ENCODE assay signal across 36 cellular contexts in genomic region chr4:186243331-186243730, GRCh38. TPM values are rescaled to one million over a fixed set of nuclear protein-coding genes. Genes with fewer than 3 reads are reported as not detected.
"Had no signal": no experiment of that assay in that cellular context is flagged by ENCODE, and none has a peak within 500 bp of the region (broad histone marks: within the 10 kb centered on the region; RNA-seq: fewer than 3 reads in every experiment).

No MANE protein-coding gene starts in this region.

- H3K27ac ChIP-seq: esophagus squamous epithelium, heart right ventricle, left lung, ovary, psoas muscle, sigmoid colon, thoracic aorta, transverse colon, vagina had no signal

- FAIRE-seq: endometrium, islet of Langerhans had no signal

- ATAC-seq: effector memory CD8-positive, alpha-beta T cell; heart right ventricle; left cardiac atrium; left lung; naive thymus-derived CD8-positive, alpha-beta T cell; psoas muscle; right cardiac atrium; stimulated activated effector memory CD8-positive, alpha-beta T cell treated with anti-CD3 and anti-CD28 coated beads, Interleukin-12 subunit alpha, Interleukin-12 subunit beta, amount 100 ng/mL, for 72 hours; stimulated activated naive CD8-positive, alpha-beta T cell treated with anti-CD3 and anti-CD28 coated beads, Interleukin-15, Interleukin-2, amounts not matched to agents 100 U/mL and 50 U/mL, for 24 hours had no signal

- H3K4me1 Mint-ChIP-seq: naive thymus-derived CD8-positive, alpha-beta T cell; nephron progenitor cell; stimulated activated effector memory CD8-positive, alpha-beta T cell treated with anti-CD3 and anti-CD28 coated beads, Interleukin-12 subunit alpha, Interleukin-12 subunit beta, amount 100 ng/mL, for 72 hours had no signal

- H3K4me3 ChIP-seq: esophagus squamous epithelium, heart right ventricle, left lung, ovary, psoas muscle, sigmoid colon, thoracic aorta, transverse colon, vagina had no signal

- H3K27ac Mint-ChIP-seq: effector memory CD8-positive, alpha-beta T cell; naive thymus-derived CD8-positive, alpha-beta T cell; nephron progenitor cell; stimulated activated effector memory CD8-positive, alpha-beta T cell treated with anti-CD3 and anti-CD28 coated beads, Interleukin-12 subunit alpha, Interleukin-12 subunit beta, amount 100 ng/mL, for 72 hours had no signal

- H3K9me3 ChIP-seq: esophagus squamous epithelium, heart right ventricle, ovary, psoas muscle, sigmoid colon, thoracic aorta, transverse colon, vagina had no signal

- H3K36me3 ChIP-seq: esophagus squamous epithelium, left lung, ovary, thoracic aorta, transverse colon, vagina had no signal

- DNase-seq: cortex of kidney; effector memory CD8-positive, alpha-beta T cell; erythroblast; esophagus squamous epithelium; foreskin melanocyte; glutamatergic neuron; heart right ventricle; hippocampal formation; left cardiac atrium; left lung; mammary epithelial cell; naive thymus-derived CD8-positive, alpha-beta T cell; nephron progenitor cell; occipital lobe; ovary; posterior cingulate gyrus; psoas muscle; right cardiac atrium; sigmoid colon; stimulated activated CD4-positive, alpha-beta T cell treated with anti-CD3 and anti-CD28 coated beads, Interleukin-2, amount 100 ng/mL, for 24 hours; stimulated activated CD4-positive, alpha-beta T cell treated with anti-CD3 and anti-CD28 coated beads, Interleukin-4, amount 100 ng/mL, for 24 hours; stimulated activated naive CD8-positive, alpha-beta T cell treated with anti-CD3 and anti-CD28 coated beads, Interleukin-15, Interleukin-2, amounts not matched to agents 100 U/mL and 50 U/mL, for 24 hours; substantia nigra; transverse colon had no signal

- H3K4me1 ChIP-seq: esophagus squamous epithelium, left lung, psoas muscle, sigmoid colon, transverse colon, vagina had no signal

- H3K27me3 ChIP-seq: esophagus squamous epithelium, heart right ventricle, left lung, ovary, sigmoid colon, transverse colon, vagina had no signal

- H3K4me3 Mint-ChIP-seq: effector memory CD8-positive, alpha-beta T cell; naive thymus-derived CD8-positive, alpha-beta T cell; nephron progenitor cell; stimulated activated effector memory CD8-positive, alpha-beta T cell treated with anti-CD3 and anti-CD28 coated beads, Interleukin-12 subunit alpha, Interleukin-12 subunit beta, amount 100 ng/mL, for 72 hours had no signal

- H3K27me3 Mint-ChIP-seq: effector memory CD8-positive, alpha-beta T cell had no signal

- H3K9me3 Mint-ChIP-seq: effector memory CD8-positive, alpha-beta T cell; stimulated activated effector memory CD8-positive, alpha-beta T cell treated with anti-CD3 and anti-CD28 coated beads, Interleukin-12 subunit alpha, Interleukin-12 subunit beta, amount 100 ng/mL, for 72 hours had no signal

RNA-seq across cellular contexts. Expression of gene KLKB1, which starts 16.0 kb away (rescaled TPM):
- total RNA-seq: mammary epithelial cell, mesenteric fat pad, myocyte had no signal
- polyA plus RNA-seq: mammary epithelial cell; naive thymus-derived CD8-positive, alpha-beta T cell had no signal

RNA-seq across cellular contexts. Expression of gene F11, which starts 22.7 kb away (rescaled TPM):
- total RNA-seq: dermis microvascular lymphatic vessel endothelial cell; esophagus squamous epithelium; kidney epithelial cell; left cardiac atrium; lower leg skin; mammary epithelial cell; mesenteric fat pad; myocyte; naive thymus-derived CD8-positive, alpha-beta T cell; occipital lobe; skeletal muscle tissue; thoracic aorta; transverse colon; ureter; vagina had no signal
- polyA plus RNA-seq: mammary epithelial cell; naive thymus-derived CD8-positive, alpha-beta T cell; right cardiac atrium had no signal
